In the genomic region with DNA sequence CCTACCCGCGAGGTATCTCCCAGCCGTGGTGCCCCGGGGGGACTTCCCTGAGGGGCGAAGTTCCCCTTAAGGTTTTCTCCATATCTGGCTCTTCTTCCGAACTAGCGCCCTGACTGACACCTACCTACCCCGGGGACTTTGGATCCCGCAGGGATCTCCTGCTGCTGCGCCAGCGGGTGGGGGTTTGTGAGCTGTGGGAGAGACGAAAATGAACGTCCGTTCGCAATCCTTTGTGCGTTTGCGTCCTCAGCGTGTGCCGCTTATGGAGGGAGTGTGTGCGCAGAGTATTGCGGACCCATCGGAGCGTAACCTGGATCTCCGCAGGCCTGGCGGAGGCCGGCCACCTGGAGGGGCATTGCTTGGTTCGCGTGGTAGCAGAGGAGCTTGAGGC, we compare ENCODE assay signal across 8 cellular contexts. TPM values are rescaled to one million over a fixed set of nuclear protein-coding genes. Genes with fewer than 3 reads are reported as not detected.
DNase-seq lines count a peak whose midpoint lies in the region; ATAC-seq and TF ChIP-seq lines count a peak whose summit lies in the region.

No MANE protein-coding gene starts in this region.

- no peaks in the 10 kb centered on the region for H3K27me3 ChIP-seq in BJ (ENCODE audit: control insufficient read depth, insufficient read depth, low read length)

- TF ChIP-seq CTCF in BJ (IDR thresholded peaks at IDR 0.05; ENCODE audit: insufficient read depth, low read depth, low read length), result no peak

- POLR2A ChIA-PET in BJ (lab: Charles Lee), result interaction anchor here (0.6 kb wide), 1 partner anchor 17 kb away, joined by 3 read pairs; no protein-coding TSS in a partner anchor

- CTCF ChIA-PET in BJ (lab: Yijun Ruan, JAX), result interaction anchor here (0.8 kb wide), 1 partner anchor 19 kb away, joined by 4 read pairs; no protein-coding TSS in a partner anchor

- no peak for DNase-seq in BJ (ENCODE audit: low read depth)
- peak; percentile 70 for DNase-seq in RPMI8226
- no peak for DNase-seq in central memory CD8-positive, alpha-beta T cell (ENCODE audit: low spot score in 2 of 2)
- DNase-seq in kidney tubule cell (ENCODE audit: low spot score), result peak; percentile 46
- peak; percentile 15 to 17 for DNase-seq in stimulated activated CD4-positive, alpha-beta T cell treated with anti-CD3 and anti-CD28 coated beads, Interleukin-4, amount 100 ng/mL, for 48 hours (ENCODE audit: low read depth in 2 of 2)
- DNase-seq in NCI-H2196 (lab: John Stamatoyannopoulos, UW; ENCODE audit: unreplicated experiment), result no peak

- no peaks in the 10 kb centered on the region for H3K9me3 Mint-ChIP-seq in central memory CD8-positive, alpha-beta T cell

- H3K4me1 Mint-ChIP-seq in central memory CD8-positive, alpha-beta T cell, result peaks cover 26% of the 10 kb centered on the region

- H3K36me3 ChIP-seq in BJ (ENCODE audit: control insufficient read depth, insufficient read depth, low read length), result peaks cover 5% of the 10 kb centered on the region

- peak overlapping the region; percentile 99 for H3K4me3 ChIP-seq in BJ (ENCODE audit: low read depth, low read length)

- H3K4me3 Mint-ChIP-seq in central memory CD8-positive, alpha-beta T cell, result peak overlapping the region; percentile 92

- H3K27ac Mint-ChIP-seq in central memory CD8-positive, alpha-beta T cell (ENCODE audit: low read depth), result peak overlapping the region; percentile 91

- H3K36me3 Mint-ChIP-seq in central memory CD8-positive, alpha-beta T cell (ENCODE audit: insufficient read depth), result peaks cover 21% of the 10 kb centered on the region

- peak; percentile 31 for ATAC-seq in GM19025 (IDR thresholded peaks at IDR 0.05; ENCODE audit: low read depth, unreplicated experiment)
- ATAC-seq in HG03520 (IDR thresholded peaks at IDR 0.05; ENCODE audit: unreplicated experiment), result peak; percentile 26
- peak; percentile 26 for ATAC-seq in central memory CD8-positive, alpha-beta T cell (replicated peaks; ENCODE audit: extremely low read depth, poor library complexity, severe bottlenecking)

- H3K27me3 Mint-ChIP-seq in central memory CD8-positive, alpha-beta T cell, result no peaks in the 10 kb centered on the region

RNA-seq across cellular contexts. Expression of a gene that starts 0.6 kb away (rescaled TPM):
- 31.8 and 51.6 TPM in 2 replicates for polyA plus RNA-seq in BJ (2011; rRNA removed)
- 20.7 and 27.6 TPM in 2 replicates for polyA minus RNA-seq in BJ (2011; rRNA and poly(A)+ RNA removed)

Comparison
In these comparisons a context has a peak if more than half of its experiments do, and no peak if none do; other contexts are left out.
1. DNase-seq: peak in RPMI8226 (single experiment), kidney tubule cell (single experiment) and stimulated activated CD4-positive, alpha-beta T cell treated with anti-CD3 and anti-CD28 coated beads, Interleukin-4, amount 100 ng/mL, for 48 hours (2 of 2); none in BJ (single experiment), central memory CD8-positive, alpha-beta T cell (0 of 2) and NCI-H2196 (single experiment).
2. Peak in every context shown above with its lines, with median percentiles within 50 percentile points of each other: ATAC-seq.